Comparison of ENCODE assay signal across 2 cellular contexts in the genomic region with DNA sequence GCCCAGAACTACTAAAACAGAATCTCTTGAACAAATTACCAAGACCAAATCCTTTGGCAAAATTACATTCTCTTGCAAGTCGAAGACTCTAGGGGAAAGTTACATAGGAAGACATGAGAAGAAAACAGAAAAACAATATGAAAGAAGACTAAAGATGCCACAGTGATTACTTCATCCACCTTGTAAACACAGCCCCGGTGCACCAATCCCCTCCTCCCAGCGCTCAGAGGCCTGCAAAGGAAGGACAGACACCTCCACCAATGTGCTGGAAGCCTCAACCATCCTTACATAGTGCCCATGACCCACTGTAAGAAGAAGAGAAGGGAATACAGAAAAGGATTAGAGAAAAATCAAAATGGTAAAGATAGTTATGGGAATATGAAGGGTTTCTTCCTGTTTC.
TF ChIP-seq lines count a peak whose summit lies in the region.

No MANE protein-coding gene starts in this region.

TF ChIP-seq in A549, 52 proteins besides CTCF, POLR2A, EP300 and RAD21 (continued from another document):
- TF ChIP-seq, protein P1, sequence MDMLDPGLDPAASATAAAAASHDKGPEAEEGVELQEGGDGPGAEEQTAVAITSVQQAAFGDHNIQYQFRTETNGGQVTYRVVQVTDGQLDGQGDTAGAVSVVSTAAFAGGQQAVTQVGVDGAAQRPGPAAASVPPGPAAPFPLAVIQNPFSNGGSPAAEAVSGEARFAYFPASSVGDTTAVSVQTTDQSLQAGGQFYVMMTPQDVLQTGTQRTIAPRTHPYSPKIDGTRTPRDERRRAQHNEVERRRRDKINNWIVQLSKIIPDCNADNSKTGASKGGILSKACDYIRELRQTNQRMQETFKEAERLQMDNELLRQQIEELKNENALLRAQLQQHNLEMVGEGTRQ (IDR thresholded peaks at IDR 0.05) = no peak
- TF ChIP-seq FOSB (CRISPR knock-in tag; IDR thresholded peaks at IDR 0.05) = no peak
- no peak for TF ChIP-seq SREBF2 (IDR thresholded peaks at IDR 0.05)
- no peak for TF ChIP-seq TP53 (CRISPR knock-in tag; IDR thresholded peaks at IDR 0.05)
- no peak for TF ChIP-seq KDM5A (IDR thresholded peaks at IDR 0.05)
- TF ChIP-seq HOXB13 (CRISPR knock-in tag; IDR thresholded peaks at IDR 0.05; ENCODE audit: low read depth) = no peak
- TF ChIP-seq SMC3 (IDR thresholded peaks at IDR 0.05) = no peak
- TF ChIP-seq HDAC2 (IDR thresholded peaks at IDR 0.05) = no peak

TF ChIP-seq in IMR-90, 13 proteins besides CTCF, POLR2A, EP300 and RAD21 (continued from another document):
- no peak for TF ChIP-seq RCOR1 (IDR thresholded peaks at IDR 0.05; ENCODE audit: insufficient replicate concordance, low read length)
- no peak for TF ChIP-seq FOS (IDR thresholded peaks at IDR 0.05; ENCODE audit: low read depth, low read length)
- TF ChIP-seq, protein P1 (IDR thresholded peaks at IDR 0.05; ENCODE audit: low read depth, low read length) = no peak
- TF ChIP-seq CHD1 (IDR thresholded peaks at IDR 0.05; ENCODE audit: low read depth, low read length) = no peak
- TF ChIP-seq MAZ (IDR thresholded peaks at IDR 0.05; ENCODE audit: borderline replicate concordance, low read depth, low read length) = no peak
- no peak for TF ChIP-seq SMC3 (IDR thresholded peaks at IDR 0.05; ENCODE audit: low read depth, low read length)
- no peak for TF ChIP-seq CEBPB (IDR thresholded peaks at IDR 0.05; ENCODE audit: low read depth, low read length)
